13 cellular contexts compared by ENCODE assay signal in the genomic region with DNA sequence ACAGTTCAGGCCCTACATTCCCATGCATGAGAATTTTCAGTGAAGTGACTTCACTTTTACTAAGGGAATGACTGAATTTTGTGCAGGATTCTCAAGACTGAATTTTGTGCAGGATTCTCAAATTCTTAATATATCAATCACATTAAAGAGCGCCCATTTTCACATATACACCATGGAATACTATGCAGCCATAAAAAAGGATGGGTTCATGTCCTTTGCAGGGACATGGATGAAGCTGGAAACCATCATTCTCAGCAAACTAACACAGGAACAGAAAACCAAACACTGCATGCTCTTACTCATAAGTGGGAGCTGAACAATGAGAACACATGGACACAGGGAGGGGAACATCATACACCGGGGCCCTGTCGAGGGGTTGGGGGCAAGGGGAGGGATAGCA. TPM values are rescaled to one million over a fixed set of nuclear protein-coding genes. Genes with fewer than 3 reads are reported as not detected.
"Had no signal": no experiment of that assay in that cellular context is flagged by ENCODE, and none has a peak within 500 bp of the region (broad histone marks: within the 10 kb centered on the region; RNA-seq: fewer than 3 reads in every experiment).

No MANE protein-coding gene starts in this region.

RNA-seq across cellular contexts. Expression of a gene that starts 31.4 kb away (rescaled TPM):
- total RNA-seq: activated B cell treated with CpG ODN at 0.5 μM for 24 hours; activated CD4-positive, alpha-beta memory T cell treated with anti-CD3 and anti-CD28 coated beads for 36 hours; activated CD4-positive, alpha-beta memory T cell treated with anti-CD3 and anti-CD28 coated beads, Interleukin-2, amount 10 ng/mL, durations not matched to agents 7 days and 5 days; activated CD4-positive, alpha-beta T cell treated with anti-CD3 and anti-CD28 coated beads for 36 hours; activated CD4-positive, alpha-beta T cell treated with anti-CD3 and anti-CD28 coated beads, Interleukin-2, amount 10 ng/mL, durations not matched to agents 24 days and 14 days; activated CD4-positive, alpha-beta T cell treated with anti-CD3 and anti-CD28 coated beads, Interleukin-2, amount 10 ng/mL, durations not matched to agents 7 days and 5 days; activated CD8-positive, alpha-beta memory T cell treated with anti-CD3 and anti-CD28 coated beads for 36 hours; activated CD8-positive, alpha-beta memory T cell treated with anti-CD3 and anti-CD28 coated beads, Interleukin-2, amount 10 ng/mL, durations not matched to agents 7 days and 5 days; activated CD8-positive, alpha-beta T cell treated with anti-CD3 and anti-CD28 coated beads for 36 hours; activated CD8-positive, alpha-beta T cell treated with anti-CD3 and anti-CD28 coated beads, Interleukin-2, amount 10 ng/mL, durations not matched to agents 7 days and 5 days; T-helper 1 cell treated with Interleukin-12 subunit alpha and Interleukin-12 subunit beta and Interleukin-4 antibody, amounts not matched to agents 30 ng/mL and 1 ng/mL, for 36 hours; T-helper 17 cell; T-helper 2 cell treated with Interferon-gamma antibody and Interleukin-4, amounts not matched to agents 100 ng/mL and 5 ng/mL, for 36 hours had no signal

RNA-seq across cellular contexts. Expression of a gene that starts 33.4 kb away (rescaled TPM):
- total RNA-seq: activated B cell treated with CpG ODN at 0.5 μM for 24 hours; activated CD4-positive, alpha-beta memory T cell treated with anti-CD3 and anti-CD28 coated beads for 36 hours; activated CD4-positive, alpha-beta memory T cell treated with anti-CD3 and anti-CD28 coated beads, Interleukin-2, amount 10 ng/mL, durations not matched to agents 7 days and 5 days; activated CD4-positive, alpha-beta T cell treated with anti-CD3 and anti-CD28 coated beads for 36 hours; activated CD4-positive, alpha-beta T cell treated with anti-CD3 and anti-CD28 coated beads, Interleukin-2, amount 10 ng/mL, durations not matched to agents 24 days and 14 days; activated CD4-positive, alpha-beta T cell treated with anti-CD3 and anti-CD28 coated beads, Interleukin-2, amount 10 ng/mL, durations not matched to agents 7 days and 5 days; activated CD8-positive, alpha-beta memory T cell treated with anti-CD3 and anti-CD28 coated beads for 36 hours; activated CD8-positive, alpha-beta memory T cell treated with anti-CD3 and anti-CD28 coated beads, Interleukin-2, amount 10 ng/mL, durations not matched to agents 7 days and 5 days; activated CD8-positive, alpha-beta T cell treated with anti-CD3 and anti-CD28 coated beads for 36 hours; activated CD8-positive, alpha-beta T cell treated with anti-CD3 and anti-CD28 coated beads, Interleukin-2, amount 10 ng/mL, durations not matched to agents 7 days and 5 days; T-helper 1 cell treated with Interleukin-12 subunit alpha and Interleukin-12 subunit beta and Interleukin-4 antibody, amounts not matched to agents 30 ng/mL and 1 ng/mL, for 36 hours; T-helper 17 cell; T-helper 2 cell treated with Interferon-gamma antibody and Interleukin-4, amounts not matched to agents 100 ng/mL and 5 ng/mL, for 36 hours had no signal
